In the genomic region with DNA sequence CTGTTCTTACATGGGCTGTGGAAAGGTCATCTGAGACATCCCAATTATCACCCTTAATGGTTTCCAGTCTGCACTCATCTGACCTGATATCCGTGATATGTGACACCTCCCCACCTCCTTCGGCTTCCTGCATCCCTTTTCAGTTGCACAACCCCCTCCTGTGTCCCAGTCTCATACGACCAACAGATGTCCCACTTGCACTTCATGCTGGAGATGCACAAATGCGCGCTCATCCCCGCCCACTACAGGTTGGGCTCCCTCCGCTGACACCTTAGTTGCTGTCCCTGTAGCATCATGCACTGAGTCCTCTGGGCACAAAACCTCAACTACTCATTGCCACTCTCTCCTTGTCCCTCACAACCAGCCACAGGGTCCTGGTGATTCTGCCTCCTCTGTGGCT, we compare ENCODE assay signal across 18 cellular contexts.
A peak's percentile ranks its signal among the peaks of the same experiment; 100 is the strongest.
DNase-seq lines count a peak whose midpoint lies in the region; ATAC-seq and TF ChIP-seq lines count a peak whose summit lies in the region.
"Had no signal": no experiment of that assay in that cellular context is flagged by ENCODE, and none has a peak within 500 bp of the region (broad histone marks: within the 10 kb centered on the region; RNA-seq: fewer than 3 reads in every experiment).

No MANE protein-coding gene starts in this region.

- H3K27ac Mint-ChIP-seq in nephron progenitor cell: peak overlapping the region; percentile 17
- H3K27ac Mint-ChIP-seq in stimulated activated effector memory CD8-positive, alpha-beta T cell treated with anti-CD3 and anti-CD28 coated beads, Interleukin-12 subunit alpha, Interleukin-12 subunit beta, amount 100 ng/mL, for 72 hours: no peak overlapping the region
- H3K27ac Mint-ChIP-seq: activated naive CD8-positive, alpha-beta T cell treated with anti-CD3 and anti-CD28 coated beads, Interleukin-2, amount 10 ng/mL, durations not matched to agents 7 days and 5 days; dendritic cell treated with granulocyte-macrophage colony-stimulating factor and Interleukin-4, amounts not matched to agents 40 ng/mL and 50 ng/mL, for 4 days; T-helper 2 cell treated with Interferon-gamma antibody and Interleukin-4, amounts not matched to agents 5 μg/mL and 100 μg/mL, for 36 hours had no signal

- ATAC-seq in stimulated activated effector memory CD8-positive, alpha-beta T cell treated with anti-CD3 and anti-CD28 coated beads, Interleukin-12 subunit alpha, Interleukin-12 subunit beta, amount 100 ng/mL, for 72 hours: no peak
- ATAC-seq: mucosa of descending colon had no signal

- H3K27me3 Mint-ChIP-seq in nephron progenitor cell (ENCODE audit: low read depth, poor library complexity): peaks cover 11% of the 10 kb centered on the region
- H3K27me3 Mint-ChIP-seq: activated naive CD8-positive, alpha-beta T cell treated with anti-CD3 and anti-CD28 coated beads, Interleukin-2, amount 10 ng/mL, durations not matched to agents 7 days and 5 days; dendritic cell treated with granulocyte-macrophage colony-stimulating factor and Interleukin-4, amounts not matched to agents 40 ng/mL and 50 ng/mL, for 4 days had no signal

- H3K4me1 Mint-ChIP-seq in nephron progenitor cell: peaks cover 42% of the 10 kb centered on the region
- H3K4me1 Mint-ChIP-seq in stimulated activated effector memory CD8-positive, alpha-beta T cell treated with anti-CD3 and anti-CD28 coated beads, Interleukin-12 subunit alpha, Interleukin-12 subunit beta, amount 100 ng/mL, for 72 hours: no peaks in the 10 kb centered on the region
- H3K4me1 Mint-ChIP-seq: activated naive CD8-positive, alpha-beta T cell treated with anti-CD3 and anti-CD28 coated beads, Interleukin-2, amount 10 ng/mL, durations not matched to agents 7 days and 5 days had no signal

- no peak overlapping the region for H3K4me3 Mint-ChIP-seq in nephron progenitor cell
- no peak overlapping the region for H3K4me3 Mint-ChIP-seq in stimulated activated effector memory CD8-positive, alpha-beta T cell treated with anti-CD3 and anti-CD28 coated beads, Interleukin-12 subunit alpha, Interleukin-12 subunit beta, amount 100 ng/mL, for 72 hours
- H3K4me3 Mint-ChIP-seq: activated naive CD8-positive, alpha-beta T cell treated with anti-CD3 and anti-CD28 coated beads, Interleukin-2, amount 10 ng/mL, durations not matched to agents 7 days and 5 days; dendritic cell treated with granulocyte-macrophage colony-stimulating factor and Interleukin-4, amounts not matched to agents 40 ng/mL and 50 ng/mL, for 4 days; T-helper 2 cell treated with Interferon-gamma antibody and Interleukin-4, amounts not matched to agents 5 μg/mL and 100 μg/mL, for 36 hours had no signal

- DNase-seq in NCI-H2196 (lab: John Stamatoyannopoulos, UW; ENCODE audit: unreplicated experiment) (peak; percentile 34), NCI-H2196 treated with DMSO at 0.1 percent for 48 hours (lab: John Stamatoyannopoulos, UW; ENCODE audit: unreplicated experiment) (no peak), NCI-H1694 (lab: John Stamatoyannopoulos, UW) (peak; percentile 17), SK-N-DZ (ENCODE audit: low spot score) (peak; percentile 42), nephron progenitor cell (no peak), epidermal melanocyte (ENCODE audit: insufficient read length, low spot score) (no peak), DMS53 treated with DMSO at 0.1 percent for 48 hours (lab: John Stamatoyannopoulos, UW; ENCODE audit: unreplicated experiment) (no peak)
- DNase-seq in stimulated activated effector memory CD8-positive, alpha-beta T cell treated with anti-CD3 and anti-CD28 coated beads, Interleukin-12 subunit alpha, Interleukin-12 subunit beta, amount 100 ng/mL, for 72 hours (ENCODE audit: low spot score in 2 of 2): no peak
- DNase-seq: activated CD8-positive, alpha-beta memory T cell treated with anti-CD3 and anti-CD28 coated beads for 24 hours; activated naive CD8-positive, alpha-beta T cell treated with anti-CD3 and anti-CD28 coated beads, Interleukin-2, amount 10 ng/mL, durations not matched to agents 7 days and 5 days; DMS79; foreskin melanocyte; hypothalamus; mucosa of descending colon; nucleus accumbens; SIG-M5 had no signal

- H3K36me3 Mint-ChIP-seq in nephron progenitor cell (ENCODE audit: low read depth): no peaks in the 10 kb centered on the region
- H3K36me3 Mint-ChIP-seq in stimulated activated effector memory CD8-positive, alpha-beta T cell treated with anti-CD3 and anti-CD28 coated beads, Interleukin-12 subunit alpha, Interleukin-12 subunit beta, amount 100 ng/mL, for 72 hours: no peaks in the 10 kb centered on the region
- H3K36me3 Mint-ChIP-seq: activated naive CD8-positive, alpha-beta T cell treated with anti-CD3 and anti-CD28 coated beads, Interleukin-2, amount 10 ng/mL, durations not matched to agents 7 days and 5 days had no signal

- TF ChIP-seq CTCF in nephron progenitor cell (IDR thresholded peaks at IDR 0.05): no peak

- H3K9me3 Mint-ChIP-seq in nephron progenitor cell: peaks cover 7% of the 10 kb centered on the region
- H3K9me3 Mint-ChIP-seq in stimulated activated effector memory CD8-positive, alpha-beta T cell treated with anti-CD3 and anti-CD28 coated beads, Interleukin-12 subunit alpha, Interleukin-12 subunit beta, amount 100 ng/mL, for 72 hours: no peaks in the 10 kb centered on the region
- H3K9me3 Mint-ChIP-seq: dendritic cell treated with granulocyte-macrophage colony-stimulating factor and Interleukin-4, amounts not matched to agents 40 ng/mL and 50 ng/mL, for 4 days; T-helper 2 cell treated with Interferon-gamma antibody and Interleukin-4, amounts not matched to agents 5 μg/mL and 100 μg/mL, for 36 hours had no signal

Comparison
In these comparisons a context has a peak if more than half of its experiments do, and no peak if none do; other contexts are left out.
1. DNase-seq: peak in NCI-H2196 (single experiment), NCI-H1694 (single experiment) and SK-N-DZ (single experiment); none in NCI-H2196 treated with DMSO at 0.1 percent for 48 hours (single experiment), nephron progenitor cell (single experiment), stimulated activated effector memory CD8-positive, alpha-beta T cell treated with anti-CD3 and anti-CD28 coated beads, Interleukin-12 subunit alpha, Interleukin-12 subunit beta, amount 100 ng/mL, for 72 hours (0 of 2), epidermal melanocyte (single experiment) and DMS53 treated with DMSO at 0.1 percent for 48 hours (single experiment).